9 cellular contexts compared by ENCODE assay signal in genomic region chr20:41030536-41031242, GRCh38. TPM values are rescaled to one million over a fixed set of nuclear protein-coding genes. Genes with fewer than 3 reads are reported as not detected.
DNase-seq lines count a peak whose midpoint lies in the region; ATAC-seq, FAIRE-seq and TF ChIP-seq lines count a peak whose summit lies in the region.
"Had no signal": no experiment of that assay in that cellular context is flagged by ENCODE, and none has a peak within 500 bp of the region (broad histone marks: within the 10 kb centered on the region; RNA-seq: fewer than 3 reads in every experiment).

No MANE protein-coding gene starts in this region.

- H3K4me3 ChIP-seq in OCI-LY3 (ENCODE audit: low read length) = peak overlapping the region; percentile 79
- H3K4me3 ChIP-seq in epithelial cell of proximal tubule (ENCODE audit: low read depth, low read length) = peak overlapping the region; percentile 85
- H3K4me3 ChIP-seq in rectal smooth muscle tissue (ENCODE audit: low read length) = peak overlapping the region; percentile 89

- H2AFZ ChIP-seq in OCI-LY3 (ENCODE audit: low read depth, low read length) = no peak overlapping the region

- peaks cover 63% of the 10 kb centered on the region for H4K20me1 ChIP-seq in OCI-LY3 (ENCODE audit: insufficient read depth, low read length)

- H3K9ac ChIP-seq in OCI-LY3 (ENCODE audit: low read length) (peak overlapping the region; percentile 89), rectal smooth muscle tissue (ENCODE audit: low read length) (no peak overlapping the region)

- H3K27ac ChIP-seq in OCI-LY3 (ENCODE audit: low read length) (0 out of 2 replicates have a peak overlapping the region, but pooled peaks have one; percentile 2), rectal smooth muscle tissue (ENCODE audit: low read depth, low read length) (peak overlapping the region; percentile 7)

- H3K9me3 ChIP-seq in OCI-LY3 (ENCODE audit: insufficient read depth, low read length) = no peaks in the 10 kb centered on the region

- H3K36me3 ChIP-seq in OCI-LY3 (replicated peaks; ENCODE audit: low read depth, low read length) = peaks cover 58% of the 10 kb centered on the region
- no peaks in the 10 kb centered on the region for H3K36me3 ChIP-seq in rectal smooth muscle tissue (ENCODE audit: control insufficient read depth, insufficient read depth, low read length)

- no peak for ATAC-seq in GM21786 (IDR thresholded peaks at IDR 0.05; ENCODE audit: unreplicated experiment)

- H3K27me3 ChIP-seq in OCI-LY3 (ENCODE audit: low read depth, low read length) = no peaks in the 10 kb centered on the region
- no peaks in the 10 kb centered on the region for H3K27me3 ChIP-seq in rectal smooth muscle tissue (ENCODE audit: control insufficient read depth, insufficient read depth, low read length)

- H3K79me2 ChIP-seq in OCI-LY3 (ENCODE audit: low read length) = peaks cover 80% of the 10 kb centered on the region

- FAIRE-seq in H54 (lab: Jason Lieb, UNC) = no peak
- FAIRE-seq: TTC549 had no signal

- DNase-seq in GM04504 (ENCODE audit: low read depth) (peak; percentile 26), epithelial cell of proximal tubule (ENCODE audit: low read depth) (no peak), NCI-H187 (lab: John Stamatoyannopoulos, UW) (no peak), H54 (ENCODE audit: insufficient read length, low spot score) (no peak), NCI-H1436 (lab: John Stamatoyannopoulos, UW) (no peak)

- peak overlapping the region; percentile 86 for H3K4me2 ChIP-seq in OCI-LY3 (ENCODE audit: low read length)

- peaks cover 48% of the 10 kb centered on the region for H3K4me1 ChIP-seq in OCI-LY3 (ENCODE audit: low read length)
- H3K4me1 ChIP-seq in rectal smooth muscle tissue (ENCODE audit: control insufficient read depth, insufficient read depth, low read length) = peaks cover 26% of the 10 kb centered on the region

- TF ChIP-seq CTCF in OCI-LY3 (IDR thresholded peaks at IDR 0.05; ENCODE audit: low read depth, low read length) = no peak
- no peak for TF ChIP-seq CTCF in epithelial cell of proximal tubule (conservative IDR thresholded peaks at IDR 0.05; ENCODE audit: low read depth, low read length)

- TF ChIP-seq POLR2A in H54 (IDR thresholded peaks at IDR 0.05; ENCODE audit: low read depth, low read length) = no peak

RNA-seq across cellular contexts. Expression of gene TOP1, which starts 2.1 kb away (rescaled TPM):
- total RNA-seq in epithelial cell of proximal tubule = 16.2 and 20.9 TPM in 2 replicates
